ENCODE assay signal across 1 cellular context in genomic region chr3:131957980-131958379, GRCh38.
TF ChIP-seq lines count a peak whose summit lies in the region.

No MANE protein-coding gene starts in this region.

TF ChIP-seq in WTC11, 78 proteins besides CTCF, POLR2A, EP300 and RAD21 (continued from another document):
- no peak for TF ChIP-seq ERG (CRISPR knock-in tag; IDR thresholded peaks at IDR 0.05)
- TF ChIP-seq ELF4 (CRISPR knock-in tag; IDR thresholded peaks at IDR 0.05; ENCODE audit: low read depth), result no peak
- TF ChIP-seq, protein P1, sequence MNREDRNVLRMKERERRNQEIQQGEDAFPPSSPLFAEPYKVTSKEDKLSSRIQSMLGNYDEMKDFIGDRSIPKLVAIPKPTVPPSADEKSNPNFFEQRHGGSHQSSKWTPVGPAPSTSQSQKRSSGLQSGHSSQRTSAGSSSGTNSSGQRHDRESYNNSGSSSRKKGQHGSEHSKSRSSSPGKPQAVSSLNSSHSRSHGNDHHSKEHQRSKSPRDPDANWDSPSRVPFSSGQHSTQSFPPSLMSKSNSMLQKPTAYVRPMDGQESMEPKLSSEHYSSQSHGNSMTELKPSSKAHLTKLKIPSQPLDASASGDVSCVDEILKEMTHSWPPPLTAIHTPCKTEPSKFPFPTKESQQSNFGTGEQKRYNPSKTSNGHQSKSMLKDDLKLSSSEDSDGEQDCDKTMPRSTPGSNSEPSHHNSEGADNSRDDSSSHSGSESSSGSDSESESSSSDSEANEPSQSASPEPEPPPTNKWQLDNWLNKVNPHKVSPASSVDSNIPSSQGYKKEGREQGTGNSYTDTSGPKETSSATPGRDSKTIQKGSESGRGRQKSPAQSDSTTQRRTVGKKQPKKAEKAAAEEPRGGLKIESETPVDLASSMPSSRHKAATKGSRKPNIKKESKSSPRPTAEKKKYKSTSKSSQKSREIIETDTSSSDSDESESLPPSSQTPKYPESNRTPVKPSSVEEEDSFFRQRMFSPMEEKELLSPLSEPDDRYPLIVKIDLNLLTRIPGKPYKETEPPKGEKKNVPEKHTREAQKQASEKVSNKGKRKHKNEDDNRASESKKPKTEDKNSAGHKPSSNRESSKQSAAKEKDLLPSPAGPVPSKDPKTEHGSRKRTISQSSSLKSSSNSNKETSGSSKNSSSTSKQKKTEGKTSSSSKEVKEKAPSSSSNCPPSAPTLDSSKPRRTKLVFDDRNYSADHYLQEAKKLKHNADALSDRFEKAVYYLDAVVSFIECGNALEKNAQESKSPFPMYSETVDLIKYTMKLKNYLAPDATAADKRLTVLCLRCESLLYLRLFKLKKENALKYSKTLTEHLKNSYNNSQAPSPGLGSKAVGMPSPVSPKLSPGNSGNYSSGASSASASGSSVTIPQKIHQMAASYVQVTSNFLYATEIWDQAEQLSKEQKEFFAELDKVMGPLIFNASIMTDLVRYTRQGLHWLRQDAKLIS (CRISPR knock-in tag; IDR thresholded peaks at IDR 0.05; ENCODE audit: borderline replicate concordance), result no peak
- TF ChIP-seq ZNF281 (CRISPR knock-in tag; IDR thresholded peaks at IDR 0.05), result no peak
- no peak for TF ChIP-seq ZNF532 (CRISPR knock-in tag; IDR thresholded peaks at IDR 0.05; ENCODE audit: borderline replicate concordance)
TF ChIP-seq in WTC11: peak in this region for 0.
